10 cellular contexts compared by ENCODE assay signal in the genomic region with DNA sequence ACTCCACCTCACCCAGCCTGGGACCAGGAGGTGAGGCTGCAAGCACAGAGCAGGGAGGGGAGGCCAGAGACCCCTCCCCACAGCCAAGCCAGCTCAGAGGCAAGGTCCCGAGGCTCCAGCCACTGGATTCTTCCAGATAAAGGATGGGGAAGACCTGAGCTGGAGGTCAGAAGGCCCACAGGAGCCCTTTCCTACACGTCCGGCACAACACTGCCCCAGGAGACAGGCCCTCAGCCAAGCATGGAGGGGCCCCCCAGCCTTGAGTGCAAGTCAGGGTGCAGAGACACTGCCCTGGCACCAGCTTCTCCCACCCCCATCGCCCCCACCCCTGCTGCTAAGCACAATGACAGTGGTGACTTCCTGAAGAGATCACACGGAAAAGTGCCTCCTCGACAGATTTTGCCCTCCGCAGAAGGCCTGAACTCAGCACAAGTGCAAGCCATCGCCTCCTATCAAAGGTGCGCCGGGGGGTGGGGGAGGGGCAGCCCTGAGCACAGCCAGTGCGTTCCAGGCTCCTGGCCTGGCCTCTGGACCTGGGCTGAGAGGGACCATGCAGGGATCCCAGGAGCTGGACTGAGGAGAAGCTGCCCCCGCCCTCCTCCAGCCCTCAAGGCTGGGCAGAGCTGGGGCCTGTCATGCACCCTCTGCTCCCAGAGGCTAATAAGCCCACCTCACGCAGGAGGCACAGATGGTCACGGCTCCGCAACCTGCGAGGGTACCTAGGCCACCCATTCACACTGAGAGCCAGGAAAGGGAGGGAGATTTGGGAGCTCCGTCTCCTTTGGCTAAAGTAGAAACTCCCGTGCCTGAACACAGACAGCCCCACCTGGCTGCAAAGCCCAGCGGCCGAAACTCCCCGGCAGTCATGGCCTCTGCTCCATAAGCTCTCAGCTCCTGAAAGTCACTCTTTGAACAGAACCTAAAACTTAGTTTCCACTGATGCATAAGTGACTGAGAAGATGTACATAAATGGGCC. TPM values are rescaled to one million over a fixed set of nuclear protein-coding genes. Genes with fewer than 3 reads are reported as not detected.
DNase-seq lines count a peak whose midpoint lies in the region; ATAC-seq and TF ChIP-seq lines count a peak whose summit lies in the region.
"Had no signal": no experiment of that assay in that cellular context is flagged by ENCODE, and none has a peak within 500 bp of the region (broad histone marks: within the 10 kb centered on the region; RNA-seq: fewer than 3 reads in every experiment).

No MANE protein-coding gene starts in this region.

- DNase-seq in activated CD8-positive, alpha-beta memory T cell treated with anti-CD3 and anti-CD28 coated beads, Interleukin-2, amount 10 ng/mL, durations not matched to agents 7 days and 5 days = no peak
- no peak for DNase-seq in activated CD8-positive, alpha-beta memory T cell treated with anti-CD3 and anti-CD28 coated beads, Interleukin-2, amount 50 U/mL, for 4 hours
- DNase-seq in WTC11 (ENCODE audit: low spot score) (no peak), hippocampal formation (lab: John Stamatoyannopoulos, UW) (no peak), mucosa of descending colon (no peak)
- DNase-seq in stimulated activated naive CD8-positive, alpha-beta T cell treated with anti-CD3 and anti-CD28 coated beads, Interleukin-15, amount 100 ng/mL, for 72 hours = no peak

- POLR2A ChIA-PET in WTC11 (lab: Charles Lee) = interaction anchor here (0.6 to 2.5 kb wide), 6 partner anchors 8 to 222 kb away, joined by 3 to 9 read pairs (median 6); a partner anchor contains a TSS

- CTCF ChIA-PET in activated CD8-positive, alpha-beta memory T cell treated with anti-CD3 and anti-CD28 coated beads, Interleukin-2, amount 10 ng/mL, durations not matched to agents 7 days and 5 days (lab: Charles Lee) = interaction anchor here (1.3 to 3.6 kb wide), 3 partner anchors 9 to 95 kb away, joined by 4 to 26 read pairs (median 5); no protein-coding TSS in a partner anchor
- CTCF ChIA-PET in WTC11 (lab: Charles Lee) = interaction anchor here (1.2 to 2.9 kb wide), 8 partner anchors 14 to 106 kb away, joined by 3 to 15 read pairs (median 8); a partner anchor contains a TSS

- H3K27ac Mint-ChIP-seq in activated CD8-positive, alpha-beta memory T cell treated with anti-CD3 and anti-CD28 coated beads, Interleukin-2, amount 10 ng/mL, durations not matched to agents 7 days and 5 days = peak overlapping the region; percentile 17
- H3K27ac Mint-ChIP-seq in WTC11 = peak overlapping the region; percentile 94
- peak overlapping the region in 1 of 2 donors; percentile 63 for H3K27ac Mint-ChIP-seq in stimulated activated naive CD8-positive, alpha-beta T cell treated with anti-CD3 and anti-CD28 coated beads, Interleukin-15, amount 100 ng/mL, for 72 hours

- peaks cover 2% of the 10 kb centered on the region for H3K27me3 Mint-ChIP-seq in activated CD8-positive, alpha-beta memory T cell treated with anti-CD3 and anti-CD28 coated beads, Interleukin-2, amount 10 ng/mL, durations not matched to agents 7 days and 5 days
- H3K27me3 Mint-ChIP-seq in WTC11 (ENCODE audit: low read depth) = peaks cover 3% of the 10 kb centered on the region; the same call in 1 of the 2 replicates
- H3K27me3 Mint-ChIP-seq in stimulated activated naive CD8-positive, alpha-beta T cell treated with anti-CD3 and anti-CD28 coated beads, Interleukin-15, amount 100 ng/mL, for 72 hours = peaks cover 12% of the 10 kb centered on the region

- H3K9me3 ChIP-seq in iPS-18c (ENCODE audit: control insufficient read depth, insufficient read depth, low read length) (no peaks in the 10 kb centered on the region), mucosa of descending colon (no peaks in the 10 kb centered on the region)
- H3K9me3 ChIP-seq: pancreas, thoracic aorta had no signal

- H3K4me3 ChIP-seq in iPS-18c (ENCODE audit: insufficient read depth, low read depth, low read length) (peak overlapping the region; percentile 9; the same call in 1 of the 2 replicates), mucosa of descending colon (no peak overlapping the region)

- intact Hi-C loops in mucosa of descending colon (cut with DNase I, micrococcal nuclease) = no loop called here

- no peak for ATAC-seq in activated CD8-positive, alpha-beta memory T cell treated with anti-CD3 and anti-CD28 coated beads, Interleukin-2, amount 10 ng/mL, durations not matched to agents 7 days and 5 days
- peak; percentile 1; the same call in 1 of the 2 replicates for ATAC-seq in WTC11
- no peak for ATAC-seq in stimulated activated naive CD8-positive, alpha-beta T cell treated with anti-CD3 and anti-CD28 coated beads, Interleukin-15, amount 100 ng/mL, for 72 hours
- no peak for ATAC-seq in GM18861 (IDR thresholded peaks at IDR 0.05; ENCODE audit: unreplicated experiment)
- no peak for ATAC-seq in mucosa of descending colon
- ATAC-seq: pancreas had no signal

- TF ChIP-seq CTCF in WTC11 (IDR thresholded peaks at IDR 0.05) (no peak), mucosa of descending colon (IDR thresholded peaks at IDR 0.05) (no peak)

- no peaks in the 10 kb centered on the region for H3K36me3 ChIP-seq in mucosa of descending colon (ENCODE audit: low read depth)

- peaks cover 25% of the 10 kb centered on the region for H3K4me1 Mint-ChIP-seq in activated CD8-positive, alpha-beta memory T cell treated with anti-CD3 and anti-CD28 coated beads, Interleukin-2, amount 10 ng/mL, durations not matched to agents 7 days and 5 days
- H3K4me1 Mint-ChIP-seq in WTC11 = peaks cover 29% of the 10 kb centered on the region
- H3K4me1 Mint-ChIP-seq in stimulated activated naive CD8-positive, alpha-beta T cell treated with anti-CD3 and anti-CD28 coated beads, Interleukin-15, amount 100 ng/mL, for 72 hours = peaks cover 57% of the 10 kb centered on the region

- no peaks in the 10 kb centered on the region for H3K9me3 Mint-ChIP-seq in activated CD8-positive, alpha-beta memory T cell treated with anti-CD3 and anti-CD28 coated beads, Interleukin-2, amount 10 ng/mL, durations not matched to agents 7 days and 5 days (ENCODE audit: low read depth)
- H3K9me3 Mint-ChIP-seq in WTC11 = no peaks in the 10 kb centered on the region
- H3K9me3 Mint-ChIP-seq in stimulated activated naive CD8-positive, alpha-beta T cell treated with anti-CD3 and anti-CD28 coated beads, Interleukin-15, amount 100 ng/mL, for 72 hours = no peaks in the 10 kb centered on the region

- peak overlapping the region; percentile 11 for H3K4me3 Mint-ChIP-seq in activated CD8-positive, alpha-beta memory T cell treated with anti-CD3 and anti-CD28 coated beads, Interleukin-2, amount 10 ng/mL, durations not matched to agents 7 days and 5 days
- peak overlapping the region; percentile 75 for H3K4me3 Mint-ChIP-seq in WTC11
- H3K4me3 Mint-ChIP-seq in stimulated activated naive CD8-positive, alpha-beta T cell treated with anti-CD3 and anti-CD28 coated beads, Interleukin-15, amount 100 ng/mL, for 72 hours = peak overlapping the region; percentile 92 to 96

- H3K36me3 Mint-ChIP-seq in activated CD8-positive, alpha-beta memory T cell treated with anti-CD3 and anti-CD28 coated beads, Interleukin-2, amount 10 ng/mL, durations not matched to agents 7 days and 5 days = peaks cover 2% of the 10 kb centered on the region
- peaks cover 10% of the 10 kb centered on the region for H3K36me3 Mint-ChIP-seq in WTC11

- peaks cover 51% of the 10 kb centered on the region for H3K4me1 ChIP-seq in mucosa of descending colon (ENCODE audit: low read depth)

TF ChIP-seq in WTC11, 78 proteins besides CTCF, POLR2A, EP300 and RAD21 (continues in another document):
- TF ChIP-seq, protein P1, sequence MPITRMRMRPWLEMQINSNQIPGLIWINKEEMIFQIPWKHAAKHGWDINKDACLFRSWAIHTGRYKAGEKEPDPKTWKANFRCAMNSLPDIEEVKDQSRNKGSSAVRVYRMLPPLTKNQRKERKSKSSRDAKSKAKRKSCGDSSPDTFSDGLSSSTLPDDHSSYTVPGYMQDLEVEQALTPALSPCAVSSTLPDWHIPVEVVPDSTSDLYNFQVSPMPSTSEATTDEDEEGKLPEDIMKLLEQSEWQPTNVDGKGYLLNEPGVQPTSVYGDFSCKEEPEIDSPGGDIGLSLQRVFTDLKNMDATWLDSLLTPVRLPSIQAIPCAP (CRISPR knock-in tag; IDR thresholded peaks at IDR 0.05) = no peak

RNA-seq across cellular contexts. Expression of a gene that starts 2.7 kb away (rescaled TPM):
- total RNA-seq in activated CD8-positive, alpha-beta memory T cell treated with anti-CD3 and anti-CD28 coated beads, Interleukin-2, amount 10 ng/mL, durations not matched to agents 7 days and 5 days = 10 to 100 TPM; 20.2 to 23.8 TPM
- total RNA-seq in WTC11 (2021) (24.2 to 29.8 TPM (median 24.3 TPM) in 3 replicates), mucosa of descending colon (10 to 100 TPM; 17.4 to 34.0 (median 21.1) TPM)

RNA-seq across cellular contexts. Expression of a gene that starts 6.9 kb away (rescaled TPM):
- 10 to 100 TPM; 55.1 to 61.0 TPM for total RNA-seq in activated CD8-positive, alpha-beta memory T cell treated with anti-CD3 and anti-CD28 coated beads, Interleukin-2, amount 10 ng/mL, durations not matched to agents 7 days and 5 days
- 19.5 to 24.2 TPM (median 20.9 TPM) in 3 replicates for total RNA-seq in WTC11 (2021)
- 10 to 100 TPM; 50.1 to 83.5 (median 73.7) TPM for total RNA-seq in mucosa of descending colon

RNA-seq across cellular contexts. Expression of a gene that starts 12.3 kb away (rescaled TPM):
- 10 to 100 TPM; 27.7 to 61.7 TPM for total RNA-seq in activated CD8-positive, alpha-beta memory T cell treated with anti-CD3 and anti-CD28 coated beads, Interleukin-2, amount 10 ng/mL, durations not matched to agents 7 days and 5 days
- total RNA-seq in WTC11 (2021) (144 to 188 TPM (median 164 TPM) in 3 replicates), mucosa of descending colon (10 to 100 TPM; 14.7 to 35.0 (median 28.2) TPM)

RNA-seq across cellular contexts. Expression of a gene that starts 13.6 kb away (rescaled TPM):
- total RNA-seq in activated CD8-positive, alpha-beta memory T cell treated with anti-CD3 and anti-CD28 coated beads, Interleukin-2, amount 10 ng/mL, durations not matched to agents 7 days and 5 days = 10 to 100 TPM; 48.5 TPM
- total RNA-seq in WTC11 (2021) (24.7 to 31.4 TPM (median 26.3 TPM) in 3 replicates), mucosa of descending colon (10 to 100 TPM; 36.0 to 59.4 (median 58.3) TPM)

RNA-seq across cellular contexts. Expression of a gene that starts 22.2 kb away (rescaled TPM):
- total RNA-seq in activated CD8-positive, alpha-beta memory T cell treated with anti-CD3 and anti-CD28 coated beads, Interleukin-2, amount 10 ng/mL, durations not matched to agents 7 days and 5 days = not detected
- 0.44 to 0.62 TPM (median 0.46 TPM) in 3 replicates for total RNA-seq in WTC11 (2021)
- under 1 TPM in 1 of 3 donors, not detected in 2; 0.13 TPM for total RNA-seq in mucosa of descending colon
- total RNA-seq: pancreas, thoracic aorta had no signal

Comparison
In these comparisons a context has a peak if more than half of its experiments do, and no peak if none do; other contexts are left out.
1. H3K4me3 Mint-ChIP-seq: peak in every context shown above with its lines; median percentile 94 in stimulated activated naive CD8-positive, alpha-beta T cell treated with anti-CD3 and anti-CD28 coated beads, Interleukin-15, amount 100 ng/mL, for 72 hours; 75 in WTC11; 11 in activated CD8-positive, alpha-beta memory T cell treated with anti-CD3 and anti-CD28 coated beads, Interleukin-2, amount 10 ng/mL, durations not matched to agents 7 days and 5 days.